Comparison of ENCODE assay signal across 8 cellular contexts in genomic region chr11:124225471-124225870, GRCh38. TPM values are rescaled to one million over a fixed set of nuclear protein-coding genes. Genes with fewer than 3 reads are reported as not detected.
"Had no signal": no experiment of that assay in that cellular context is flagged by ENCODE, and none has a peak within 500 bp of the region (broad histone marks: within the 10 kb centered on the region; RNA-seq: fewer than 3 reads in every experiment).

No MANE protein-coding gene starts in this region.

- H3K27ac ChIP-seq: KMS-11 had no signal

- H3K4me1 Mint-ChIP-seq: IgD-negative memory B cell had no signal

- H3K9me3 Mint-ChIP-seq: IgD-negative memory B cell had no signal

- ATAC-seq: HepG2 had no signal

- DNase-seq: IMR-90, KG1 had no signal

- H3K4me3 Mint-ChIP-seq: IgD-negative memory B cell had no signal

- H3K9ac ChIP-seq: KMS-11 had no signal

- H3K4me2 ChIP-seq: KMS-11 had no signal

- H3K27ac Mint-ChIP-seq: IgD-negative memory B cell had no signal

- H3K36me3 Mint-ChIP-seq: IgD-negative memory B cell had no signal

- H3K27me3 Mint-ChIP-seq: IgD-negative memory B cell had no signal

- FAIRE-seq: HepG2, HTR-8/SVneo had no signal

RNA-seq across cellular contexts. Expression of gene OR8G1, which starts 15.4 kb away (rescaled TPM):
- total RNA-seq: HepG2, HT-29, HT1080, IMR-90 had no signal
- polyA plus RNA-seq: HepG2, IgD-negative memory B cell, IMR-90 had no signal

RNA-seq across cellular contexts. Expression of gene OR8G5, which starts 30.7 kb away (rescaled TPM):
- total RNA-seq: HepG2, HT-29, HT1080, IMR-90 had no signal
- polyA plus RNA-seq: HepG2, IgD-negative memory B cell, IMR-90 had no signal

RNA-seq across cellular contexts. Expression of gene OR10D3, which starts 42.3 kb away (rescaled TPM):
- total RNA-seq: HepG2, HT-29, HT1080, IMR-90 had no signal
- polyA plus RNA-seq: HepG2, IgD-negative memory B cell, IMR-90 had no signal
